Comparison of ENCODE assay signal across 33 cellular contexts in genomic region chr14:66119805-66120204, GRCh38.
"Had no signal": no experiment of that assay in that cellular context is flagged by ENCODE, and none has a peak within 500 bp of the region (broad histone marks: within the 10 kb centered on the region; RNA-seq: fewer than 3 reads in every experiment).

No MANE protein-coding gene starts in this region.

- H3K27me3 Mint-ChIP-seq: activated naive CD8-positive, alpha-beta T cell treated with anti-CD3 and anti-CD28 coated beads for 36 hours; dendritic cell treated with granulocyte-macrophage colony-stimulating factor and Interleukin-4, amounts not matched to agents 40 ng/mL and 50 ng/mL, for 4 days had no signal

- H3K36me3 ChIP-seq: adrenal gland, esophagus muscularis mucosa, heart left ventricle, left lung, lower lobe of right lung, ovary, right lobe of liver, transverse colon, uterus had no signal

- H3K27ac Mint-ChIP-seq: activated CD4-positive, alpha-beta memory T cell treated with anti-CD3 and anti-CD28 coated beads for 36 hours; activated CD4-positive, alpha-beta T cell treated with anti-CD3 and anti-CD28 coated beads, Interleukin-2, amount 10 ng/mL, durations not matched to agents 24 days and 14 days; activated naive CD4-positive, alpha-beta T cell treated with anti-CD3 and anti-CD28 coated beads for 36 hours; activated naive CD8-positive, alpha-beta T cell treated with anti-CD3 and anti-CD28 coated beads for 36 hours; activated T-helper 1 cell treated with anti-CD3 and anti-CD28 coated beads, Interleukin-12 subunit alpha, Interleukin-12 subunit beta, Interleukin-2, Interleukin-4 antibody, amounts not matched to agents 30 ng/mL and 10 ng/mL and 1 ng/mL, durations not matched to agents 14 hours and 24 hours and 36 hours; brain; dendritic cell treated with granulocyte-macrophage colony-stimulating factor and Interleukin-4, amounts not matched to agents 40 ng/mL and 50 ng/mL, for 4 days; nephron; progenitor cell of endocrine pancreas had no signal

- H3K4me3 Mint-ChIP-seq: activated CD4-positive, alpha-beta memory T cell treated with anti-CD3 and anti-CD28 coated beads for 36 hours; activated CD4-positive, alpha-beta T cell treated with anti-CD3 and anti-CD28 coated beads, Interleukin-2, amount 10 ng/mL, durations not matched to agents 24 days and 14 days; activated naive CD4-positive, alpha-beta T cell treated with anti-CD3 and anti-CD28 coated beads for 36 hours; activated naive CD8-positive, alpha-beta T cell treated with anti-CD3 and anti-CD28 coated beads for 36 hours; activated T-helper 1 cell treated with anti-CD3 and anti-CD28 coated beads, Interleukin-12 subunit alpha, Interleukin-12 subunit beta, Interleukin-2, Interleukin-4 antibody, amounts not matched to agents 30 ng/mL and 10 ng/mL and 1 ng/mL, durations not matched to agents 14 hours and 24 hours and 36 hours; brain; dendritic cell treated with granulocyte-macrophage colony-stimulating factor and Interleukin-4, amounts not matched to agents 40 ng/mL and 50 ng/mL, for 4 days; nephron had no signal

- DNase-seq: activated CD4-positive, alpha-beta memory T cell treated with anti-CD3 and anti-CD28 coated beads for 36 hours; activated CD4-positive, alpha-beta T cell treated with anti-CD3 and anti-CD28 coated beads, Interleukin-2, amount 10 ng/mL, durations not matched to agents 24 days and 14 days; activated CD4-positive, CD25-positive, alpha-beta regulatory T cell treated with anti-CD3 and anti-CD28 coated beads, Interleukin-2, amount 50 U/mL, for 72 hours; activated CD8-positive, alpha-beta memory T cell treated with anti-CD3 and anti-CD28 coated beads, Interleukin-2, amount 50 U/mL, for 4 hours; activated effector memory CD4-positive, alpha-beta T cell treated with anti-CD3 and anti-CD28 coated beads, Interleukin-2, amount 50 U/mL, for 16 hours; activated naive CD4-positive, alpha-beta T cell treated with anti-CD3 and anti-CD28 coated beads for 36 hours; activated naive CD8-positive, alpha-beta T cell treated with anti-CD3 and anti-CD28 coated beads for 36 hours; activated T-cell treated with anti-CD3 and anti-CD28 coated beads, Interleukin-2, amount 50 U/mL, for 1 hour; adrenal gland; aorta; central memory CD4-positive, alpha-beta T cell; effector CD4-positive, alpha-beta T cell; foreskin keratinocyte; heart left ventricle; hypothalamus; left lung; lower lobe of right lung; mesendoderm; mucosa of descending colon; ovary; right lobe of liver; stimulated activated CD4-positive, alpha-beta T cell treated with anti-CD3 and anti-CD28 coated beads, Interleukin-4, amount 100 ng/mL, for 1 hour; stimulated activated naive CD8-positive, alpha-beta T cell treated with anti-CD3 and anti-CD28 coated beads, Interleukin-15, Interleukin-2, amounts not matched to agents 100 U/mL and 50 U/mL, for 24 hours; T-helper 2 cell; testis; transverse colon; uterus had no signal

- H3K9me3 ChIP-seq: adrenal gland, esophagus muscularis mucosa, heart left ventricle, left lung, lower lobe of right lung, mucosa of descending colon, ovary, right lobe of liver, testis, transverse colon, uterus had no signal

- H3K4me1 Mint-ChIP-seq: activated CD4-positive, alpha-beta T cell treated with anti-CD3 and anti-CD28 coated beads, Interleukin-2, amount 10 ng/mL, durations not matched to agents 24 days and 14 days; activated naive CD8-positive, alpha-beta T cell treated with anti-CD3 and anti-CD28 coated beads for 36 hours had no signal

- ATAC-seq: foreskin keratinocyte, heart left ventricle, left lung, lower lobe of right lung, mucosa of descending colon, right lobe of liver had no signal

- H3K4me3 ChIP-seq: adrenal gland, esophagus muscularis mucosa, heart left ventricle, left lung, lower lobe of right lung, mucosa of descending colon, ovary, right lobe of liver, testis, transverse colon, uterus had no signal

- H3K9me3 Mint-ChIP-seq: activated CD4-positive, alpha-beta memory T cell treated with anti-CD3 and anti-CD28 coated beads for 36 hours; activated CD4-positive, alpha-beta T cell treated with anti-CD3 and anti-CD28 coated beads, Interleukin-2, amount 10 ng/mL, durations not matched to agents 24 days and 14 days; activated naive CD4-positive, alpha-beta T cell treated with anti-CD3 and anti-CD28 coated beads for 36 hours; activated naive CD8-positive, alpha-beta T cell treated with anti-CD3 and anti-CD28 coated beads for 36 hours; activated T-helper 1 cell treated with anti-CD3 and anti-CD28 coated beads, Interleukin-12 subunit alpha, Interleukin-12 subunit beta, Interleukin-2, Interleukin-4 antibody, amounts not matched to agents 30 ng/mL and 10 ng/mL and 1 ng/mL, durations not matched to agents 14 hours and 24 hours and 36 hours; brain; dendritic cell treated with granulocyte-macrophage colony-stimulating factor and Interleukin-4, amounts not matched to agents 40 ng/mL and 50 ng/mL, for 4 days; nephron had no signal

- H3K27me3 ChIP-seq: adrenal gland, esophagus muscularis mucosa, heart left ventricle, left lung, ovary, right lobe of liver, testis, transverse colon, uterus had no signal

- H3K27ac ChIP-seq: adrenal gland, esophagus muscularis mucosa, foreskin keratinocyte, heart left ventricle, left lung, lower lobe of right lung, ovary, right lobe of liver, testis, transverse colon, uterus had no signal

- H3K4me1 ChIP-seq: adrenal gland, esophagus muscularis mucosa, heart left ventricle, left lung, lower lobe of right lung, right lobe of liver, testis, transverse colon, uterus had no signal

- H3K36me3 Mint-ChIP-seq: activated CD4-positive, alpha-beta memory T cell treated with anti-CD3 and anti-CD28 coated beads for 36 hours; activated naive CD8-positive, alpha-beta T cell treated with anti-CD3 and anti-CD28 coated beads for 36 hours; brain had no signal
